19 cellular contexts compared by ENCODE assay signal in the genomic region with DNA sequence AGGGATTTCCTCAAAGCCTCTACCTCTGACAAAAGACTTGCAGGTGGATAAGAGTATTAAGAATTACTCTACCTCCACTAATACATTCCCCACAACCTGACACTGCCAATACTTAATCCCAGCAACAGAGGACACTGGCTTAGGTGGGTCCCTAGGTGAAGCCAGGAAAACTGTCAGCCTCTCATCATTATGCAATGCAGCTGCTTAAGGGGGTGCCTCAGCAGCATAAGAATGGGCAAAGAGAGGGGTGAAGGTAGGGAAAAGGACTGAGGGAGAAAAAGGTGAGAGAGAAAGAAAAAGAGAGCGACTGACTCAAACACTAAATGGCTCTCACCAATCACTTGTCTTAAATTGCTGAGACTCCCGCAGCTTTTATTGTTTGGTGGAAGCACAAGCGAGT.
A peak's percentile ranks its signal among the peaks of the same experiment; 100 is the strongest.
DNase-seq lines count a peak whose midpoint lies in the region; ATAC-seq and TF ChIP-seq lines count a peak whose summit lies in the region.
"Had no signal": no experiment of that assay in that cellular context is flagged by ENCODE, and none has a peak within 500 bp of the region (broad histone marks: within the 10 kb centered on the region; RNA-seq: fewer than 3 reads in every experiment).

No MANE protein-coding gene starts in this region.

- no peaks in the 10 kb centered on the region for H3K36me3 ChIP-seq in ectodermal cell (ENCODE audit: control insufficient read depth, insufficient read depth, low read length)
- no peaks in the 10 kb centered on the region for H3K36me3 ChIP-seq in neural progenitor cell
- H3K36me3 ChIP-seq: HAP-1 had no signal

- H3K79me2 ChIP-seq in neural progenitor cell (ENCODE audit: low read depth), result peaks cover 12% of the 10 kb centered on the region

- no peak overlapping the region for H3K27ac Mint-ChIP-seq in neural progenitor cell
- no peak overlapping the region for H3K27ac Mint-ChIP-seq in mesothelial cell of epicardium
- H3K27ac Mint-ChIP-seq: B cell had no signal

- no peaks in the 10 kb centered on the region for H3K9me3 Mint-ChIP-seq in neural progenitor cell
- no peaks in the 10 kb centered on the region for H3K9me3 Mint-ChIP-seq in mesothelial cell of epicardium

- ATAC-seq in omental fat pad (ENCODE audit: low FRiP score), result no peak

- H3K9ac ChIP-seq in neural progenitor cell, result no peak overlapping the region

- peaks cover 27% of the 10 kb centered on the region for H3K4me1 Mint-ChIP-seq in neural progenitor cell
- peaks cover 15% of the 10 kb centered on the region for H3K4me1 Mint-ChIP-seq in mesothelial cell of epicardium

- H3K4me3 ChIP-seq in ectodermal cell (ENCODE audit: insufficient read depth, low read depth, low read length) (no peak overlapping the region), neural progenitor cell (peak overlapping the region; percentile 18)
- H3K4me3 ChIP-seq: HAP-1, K562 had no signal

- H3K27me3 ChIP-seq in ectodermal cell (ENCODE audit: control insufficient read depth, insufficient read depth, low read length, poor library complexity, severe bottlenecking), result no peaks in the 10 kb centered on the region
- H3K27me3 ChIP-seq in neural progenitor cell, result no peaks in the 10 kb centered on the region

- TF ChIP-seq CTCF in neural progenitor cell (IDR thresholded peaks at IDR 0.05) (no peak), omental fat pad (IDR thresholded peaks at IDR 0.05) (no peak), mesothelial cell of epicardium (IDR thresholded peaks at IDR 0.05; ENCODE audit: unreplicated experiment) (no peak)

- H3F3A ChIP-seq in neural progenitor cell (ENCODE audit: low read depth), result peaks cover 33% of the 10 kb centered on the region

- H3K36me3 Mint-ChIP-seq in neural progenitor cell (no peaks in the 10 kb centered on the region), mesothelial cell of epicardium (no peaks in the 10 kb centered on the region)

- H3K4me3 Mint-ChIP-seq in neural progenitor cell (peak overlapping the region; percentile 28), mesothelial cell of epicardium (no peak overlapping the region)
- H3K4me3 Mint-ChIP-seq: B cell had no signal

- DNase-seq in NCI-H82 (lab: John Stamatoyannopoulos, UW) (peak; percentile 61), NCI-H82 treated with DMSO at 0.1 percent for 48 hours (lab: John Stamatoyannopoulos, UW; ENCODE audit: unreplicated experiment) (no peak), NCI-H1930 (lab: John Stamatoyannopoulos, UW) (peak; percentile 39 to 50), neural progenitor cell (ENCODE audit: low spot score) (peak; percentile 40), omental fat pad (ENCODE audit: low spot score) (no peak), EL (no peak), mesothelial cell of epicardium (ENCODE audit: low spot score in 2 of 2, unreplicated experiment in 2 of 2) (no peak)
- DNase-seq: DMS 273 treated with DMSO at 0.1 percent for 48 hours; DND-41; NCI-H1694; NCI-H2171 treated with DMSO at 0.1 percent for 48 hours; NCI-H446; NCI-H526 treated with DMSO at 0.1 percent for 48 hours; NK-92 treated with Interleukin-12 subunit alpha and Interleukin-12 subunit beta, amount 100 ng/mL, for 24 hours; Right ventricle myocardium superior had no signal

- H3K4me1 ChIP-seq in ectodermal cell (ENCODE audit: control insufficient read depth, insufficient read depth, low read length) (peaks cover 41% of the 10 kb centered on the region), neural progenitor cell (peaks cover 38% of the 10 kb centered on the region)
- H3K4me1 ChIP-seq: HAP-1 had no signal

- peak overlapping the region; percentile 67 for H3K4me2 ChIP-seq in neural progenitor cell

- H3K27ac ChIP-seq in ectodermal cell (ENCODE audit: insufficient read depth, low read depth, low read length, poor library complexity, severe bottlenecking) (peak overlapping the region; percentile 21), neural progenitor cell (peak overlapping the region; percentile 61)

- H2AFZ ChIP-seq in neural progenitor cell (replicated peaks), result no peak overlapping the region

- H4K20me1 ChIP-seq in neural progenitor cell (ENCODE audit: low read depth), result peaks cover 30% of the 10 kb centered on the region

- 12 to 26% methylated on average over 3 of the region's 3 CpGs for WGBS in ectodermal cell, 2 experiments

- H3K9me3 ChIP-seq in ectodermal cell (ENCODE audit: control insufficient read depth, low read length) (no peaks in the 10 kb centered on the region), neural progenitor cell (ENCODE audit: low read depth) (no peaks in the 10 kb centered on the region)
- H3K9me3 ChIP-seq: HAP-1 had no signal

- H3K27me3 Mint-ChIP-seq in neural progenitor cell (ENCODE audit: insufficient read depth, low read depth) (peaks cover 2% of the 10 kb centered on the region), mesothelial cell of epicardium (ENCODE audit: low read depth) (no peaks in the 10 kb centered on the region)
- H3K27me3 Mint-ChIP-seq: B cell had no signal

Comparison
In these comparisons a context has a peak if more than half of its experiments do, and no peak if none do; other contexts are left out.
1. DNase-seq: peak in NCI-H82 (single experiment), NCI-H1930 (2 of 2) and neural progenitor cell (single experiment); none in NCI-H82 treated with DMSO at 0.1 percent for 48 hours (single experiment), omental fat pad (single experiment), EL (single experiment) and mesothelial cell of epicardium (0 of 2).